Comparison of ENCODE assay signal across 16 cellular contexts in genomic region chr12:54158581-54158980, GRCh38. TPM values are rescaled to one million over a fixed set of nuclear protein-coding genes. Genes with fewer than 3 reads are reported as not detected.
DNase-seq lines count a peak whose midpoint lies in the region; ATAC-seq, FAIRE-seq and TF ChIP-seq lines count a peak whose summit lies in the region.
"Had no signal": no experiment of that assay in that cellular context is flagged by ENCODE, and none has a peak within 500 bp of the region (broad histone marks: within the 10 kb centered on the region; RNA-seq: fewer than 3 reads in every experiment).

No MANE protein-coding gene starts in this region.

- CTCF ChIA-PET in SK-N-SH (lab: Yijun Ruan, JAX): interaction anchor here (0.7 to 1.0 kb wide), 2 partner anchors 14 to 126 kb away, joined by 3 to 4 read pairs; partner anchors contain the start of gene HOXC5

- H3K9ac ChIP-seq in Karpas-422 (ENCODE audit: low read length): peak overlapping the region; percentile 30
- no peak overlapping the region for H3K9ac ChIP-seq in neural progenitor cell
- no peak overlapping the region for H3K9ac ChIP-seq in SK-N-SH

- TF ChIP-seq CTCF in AG09309 (IDR thresholded peaks at IDR 0.05; ENCODE audit: control insufficient read depth, insufficient read depth, low read depth, low read length, missing control alignments): peak; percentile 13
- no peak for TF ChIP-seq CTCF in bronchial epithelial cell (IDR thresholded peaks at IDR 0.05; ENCODE audit: insufficient read depth, low read length, severe bottlenecking)
- no peak for TF ChIP-seq CTCF in neural progenitor cell (IDR thresholded peaks at IDR 0.05)
- no peak for TF ChIP-seq CTCF in SK-N-SH (IDR thresholded peaks at IDR 0.05)
- no peak for TF ChIP-seq CTCF in uterus (IDR thresholded peaks at IDR 0.05)

- 0 out of 2 replicates have a peak overlapping the region, but pooled peaks have one; percentile 95 for H2AFZ ChIP-seq in Karpas-422 (ENCODE audit: low read length)
- H2AFZ ChIP-seq in neural progenitor cell (replicated peaks): peak overlapping the region; percentile 51
- no peak overlapping the region for H2AFZ ChIP-seq in SK-N-SH (ENCODE audit: low read depth)

- intact Hi-C loops in uterus (cut with DNase I; ENCODE audit: low total_unique reads): no loop called here

- ATAC-seq in HG02840 (IDR thresholded peaks at IDR 0.05; ENCODE audit: low FRiP score, unreplicated experiment): no peak

- no peaks in the 10 kb centered on the region for H3K9me3 ChIP-seq in Karpas-422 (ENCODE audit: low read length)
- H3K9me3 ChIP-seq in neural progenitor cell (ENCODE audit: low read depth): no peaks in the 10 kb centered on the region
- H3K9me3 ChIP-seq in SK-N-SH: no peaks in the 10 kb centered on the region
- H3K9me3 ChIP-seq in uterus: no peaks in the 10 kb centered on the region
- H3K9me3 ChIP-seq: SJCRH30 had no signal

- no peak for TF ChIP-seq POLR2A in uterus (IDR thresholded peaks at IDR 0.05)

- H3K27me3 ChIP-seq in Karpas-422 (ENCODE audit: low read length): no peaks in the 10 kb centered on the region
- H3K27me3 ChIP-seq in bronchial epithelial cell (ENCODE audit: control insufficient read depth, insufficient read depth, low read length): peaks cover 9% of the 10 kb centered on the region
- peaks cover 72% of the 10 kb centered on the region for H3K27me3 ChIP-seq in neural progenitor cell
- H3K27me3 ChIP-seq in SK-N-SH (ENCODE audit: insufficient read depth): no peaks in the 10 kb centered on the region
- H3K27me3 ChIP-seq in uterus: no peaks in the 10 kb centered on the region

- POLR2A ChIA-PET in SK-N-SH (lab: Yijun Ruan, JAX): interaction anchor here (0.6 kb wide), 1 partner anchor 15 kb away, joined by 3 read pairs; no protein-coding TSS in a partner anchor

- TF ChIP-seq EP300 in SK-N-SH (IDR thresholded peaks at IDR 0.05; ENCODE audit: borderline replicate concordance in 1 of 2, low read depth in 1 of 2, low read length in 1 of 2): no peak

- H3K9me2 ChIP-seq in Karpas-422 (replicated peaks; ENCODE audit: insufficient read depth, low read length) (no peaks in the 10 kb centered on the region), SK-N-SH (no peaks in the 10 kb centered on the region)

- peaks cover 29% of the 10 kb centered on the region for H3K27me3 Mint-ChIP-seq in neural progenitor cell (ENCODE audit: insufficient read depth, low read depth)

- no peak for TF ChIP-seq RAD21 in SK-N-SH (IDR thresholded peaks at IDR 0.05; ENCODE audit: low read length)

- H3F3A ChIP-seq in neural progenitor cell (ENCODE audit: low read depth): peaks cover 8% of the 10 kb centered on the region
- H3F3A ChIP-seq in SK-N-SH (replicated peaks; ENCODE audit: insufficient read depth): no peaks in the 10 kb centered on the region

- DNase-seq in AG09309 (ENCODE audit: low read depth) (no peak), Karpas-422 (no peak), bronchial epithelial cell (ENCODE audit: low read depth) (no peak), neural progenitor cell (ENCODE audit: low spot score) (no peak), NCI-H2227 treated with DMSO at 0.1 percent for 48 hours (lab: John Stamatoyannopoulos, UW) (no peak), SK-N-SH (no peak), uterus (no peak)
- DNase-seq: AML-193; CD8-positive, alpha-beta memory T cell; NCI-H446 treated with DMSO at 0.1 percent for 48 hours had no signal

- H3K36me3 Mint-ChIP-seq in neural progenitor cell: no peaks in the 10 kb centered on the region

- peaks cover 27% of the 10 kb centered on the region for H3K4me1 ChIP-seq in Karpas-422 (ENCODE audit: low read length)
- H3K4me1 ChIP-seq in neural progenitor cell: peaks cover 5% of the 10 kb centered on the region
- peaks cover 0 to 5% of the 10 kb centered on the region in 2 experiments; a peak in 1 of 4 replicates for H3K4me1 ChIP-seq in SK-N-SH (ENCODE audit: control insufficient read depth in 1 of 2, insufficient read depth in 2 of 2, low read depth in 1 of 2, low read length in 1 of 2)
- no peaks in the 10 kb centered on the region for H3K4me1 ChIP-seq in uterus
- H3K4me1 ChIP-seq: SJCRH30 had no signal

- H3K9me3 Mint-ChIP-seq in neural progenitor cell: no peaks in the 10 kb centered on the region
- H3K9me3 Mint-ChIP-seq: T-helper 1 cell treated with Interleukin-12 subunit alpha and Interleukin-12 subunit beta and Interleukin-4 antibody, amounts not matched to agents 30 μg/mL and 1 μg/mL, for 36 hours had no signal

- H3K79me2 ChIP-seq in Karpas-422 (ENCODE audit: low read length) (no peaks in the 10 kb centered on the region), neural progenitor cell (ENCODE audit: low read depth) (no peaks in the 10 kb centered on the region), SK-N-SH (ENCODE audit: insufficient read depth) (no peaks in the 10 kb centered on the region)

- peaks cover 15% of the 10 kb centered on the region for H3K4me1 Mint-ChIP-seq in neural progenitor cell

- H3K4me3 ChIP-seq in AG09309 (ENCODE audit: control insufficient read depth, low read depth, low read length) (no peak overlapping the region), Karpas-422 (ENCODE audit: low read length) (peak overlapping the region; percentile 11; the same call in 1 of the 2 replicates), bronchial epithelial cell (ENCODE audit: low read depth, low read length) (no peak overlapping the region), neural progenitor cell (no peak overlapping the region), SK-N-SH (ENCODE audit: low read depth in 2 of 2, low read length in 1 of 2) (no peak overlapping the region), uterus (no peak overlapping the region)
- H3K4me3 ChIP-seq: SJCRH30 had no signal

- H3K4me2 ChIP-seq in Karpas-422 (ENCODE audit: low read depth, low read length, poor library complexity, severe bottlenecking) (peak overlapping the region; percentile 56), neural progenitor cell (peak overlapping the region; percentile 59), SK-N-SH (no peak overlapping the region)

- H3K4me3 Mint-ChIP-seq in neural progenitor cell: no peak overlapping the region
- H3K4me3 Mint-ChIP-seq: CD8-positive, alpha-beta memory T cell; T-helper 1 cell treated with Interleukin-12 subunit alpha and Interleukin-12 subunit beta and Interleukin-4 antibody, amounts not matched to agents 30 μg/mL and 1 μg/mL, for 36 hours had no signal

- no peak overlapping the region for H3K27ac Mint-ChIP-seq in neural progenitor cell
- H3K27ac Mint-ChIP-seq: T-helper 1 cell treated with Interleukin-12 subunit alpha and Interleukin-12 subunit beta and Interleukin-4 antibody, amounts not matched to agents 30 μg/mL and 1 μg/mL, for 36 hours had no signal

- peak; percentile 68 for FAIRE-seq in bronchial epithelial cell (lab: Jason Lieb, UNC)
- FAIRE-seq: G401.6 had no signal

- no peaks in the 10 kb centered on the region for H3K36me3 ChIP-seq in Karpas-422 (ENCODE audit: insufficient read depth, low read length)
- no peaks in the 10 kb centered on the region for H3K36me3 ChIP-seq in bronchial epithelial cell (ENCODE audit: control insufficient read depth, insufficient read depth, low read length)
- H3K36me3 ChIP-seq in neural progenitor cell: no peaks in the 10 kb centered on the region
- no peaks in the 10 kb centered on the region for H3K36me3 ChIP-seq in SK-N-SH (replicated peaks in 1 of 2; ENCODE audit: control insufficient read depth in 1 of 2, insufficient read depth in 2 of 2, low read length in 1 of 2)
- H3K36me3 ChIP-seq in uterus: no peaks in the 10 kb centered on the region
- H3K36me3 ChIP-seq: SJCRH30 had no signal

- H3K27ac ChIP-seq in Karpas-422 (ENCODE audit: low read length) (no peak overlapping the region), neural progenitor cell (no peak overlapping the region), SK-N-SH (ENCODE audit: low read depth in 2 of 2, low read length in 1 of 2) (no peak overlapping the region), uterus (no peak overlapping the region)
- H3K27ac ChIP-seq: C4-2B, HL-60, SJCRH30 had no signal

- H4K20me1 ChIP-seq in Karpas-422 (ENCODE audit: insufficient read depth, low read depth, low read length): no peaks in the 10 kb centered on the region
- no peaks in the 10 kb centered on the region for H4K20me1 ChIP-seq in neural progenitor cell (ENCODE audit: low read depth)
- no peaks in the 10 kb centered on the region for H4K20me1 ChIP-seq in SK-N-SH (ENCODE audit: insufficient read depth)

- 65% methylated on average over 3 of the region's 3 CpGs for WGBS in SK-N-SH (ENCODE audit: low lambda C conversion rate)

TF ChIP-seq in SK-N-SH, 30 proteins besides CTCF, POLR2A, EP300 and RAD21 (continues in another document):
- TF ChIP-seq EZH2phosphoT487 (IDR thresholded peaks at IDR 0.05; ENCODE audit: borderline replicate concordance, low read depth) (no peak), SMC3 (IDR thresholded peaks at IDR 0.05; ENCODE audit: low read depth, low read length) (no peak), RXRA (IDR thresholded peaks at IDR 0.05; ENCODE audit: borderline replicate concordance, low read depth) (no peak), POLR2AphosphoS5 (IDR thresholded peaks at IDR 0.05; ENCODE audit: low read depth, low read length) (no peak), MXI1 (IDR thresholded peaks at IDR 0.05; ENCODE audit: low read depth, low read length) (no peak), GATA2 (CRISPR knock-in tag; IDR thresholded peaks at IDR 0.05) (no peak), USF1 (IDR thresholded peaks at IDR 0.05; ENCODE audit: borderline replicate concordance, low read depth) (no peak), PBX3 (IDR thresholded peaks at IDR 0.05) (no peak)

RNA-seq across cellular contexts. Expression of gene SMUG1, which starts 30.2 kb away (rescaled TPM):
- 39.8 and 43.3 TPM in 2 replicates for total RNA-seq in Karpas-422 (2014; rRNA removed; shearing (Covaris generic); ENCODE audit: low replicate concordance)
- total RNA-seq in bronchial epithelial cell: 36.1 and 48.5 TPM in 2 replicates
- 42.9 and 49.4 TPM in 2 replicates for total RNA-seq in neural progenitor cell (ENCODE audit: low replicate concordance)
- polyA plus RNA-seq in SK-N-SH (2012; rRNA removed): 61.3 and 78.4 TPM in 2 replicates
- polyA plus RNA-seq in SK-N-SH (2012; cell fraction: cytosol; rRNA removed): 42.3 and 50.3 TPM in 2 replicates
- 113 and 138 TPM in 2 replicates for polyA plus RNA-seq in SK-N-SH (2012; cell fraction: nucleus; rRNA removed)
- 10 to 100 TPM in 3 of 4 donors, 1 to 10 TPM in 1; 8.2 to 39.7 (median 19.2) TPM for total RNA-seq in uterus
